Comparison of ENCODE assay signal across 18 cellular contexts in genomic region chr18:79169958-79170555, GRCh38.
DNase-seq lines count a peak whose midpoint lies in the region; ATAC-seq and TF ChIP-seq lines count a peak whose summit lies in the region.
"Had no signal": no experiment of that assay in that cellular context is flagged by ENCODE, and none has a peak within 500 bp of the region (broad histone marks: within the 10 kb centered on the region; RNA-seq: fewer than 3 reads in every experiment).

No MANE protein-coding gene starts in this region.

- H3K9me3 ChIP-seq in AG04450 (ENCODE audit: control insufficient read depth, insufficient read depth, low read length) (no peaks in the 10 kb centered on the region; the same call in 1 of the 2 replicates), PC-9 (ENCODE audit: insufficient read depth, low read depth) (no peaks in the 10 kb centered on the region)
- H3K9me3 ChIP-seq: HAP-1 had no signal

- CTCF ChIA-PET in AG04450 (lab: Charles Lee) (no interaction called here), WTC11 (lab: Charles Lee) (no interaction called here), PC-9 (lab: Charles Lee) (no interaction called here)
- CTCF ChIA-PET in activated naive CD4-positive, alpha-beta T cell treated with anti-CD3 and anti-CD28 coated beads, Interleukin-2, amount 10 ng/mL, durations not matched to agents 7 days and 5 days (lab: Charles Lee), result no interaction called here

- H3K4me3 Mint-ChIP-seq in WTC11, result no peak overlapping the region
- no peak overlapping the region for H3K4me3 Mint-ChIP-seq in activated naive CD4-positive, alpha-beta T cell treated with anti-CD3 and anti-CD28 coated beads, Interleukin-2, amount 10 ng/mL, durations not matched to agents 7 days and 5 days
- H3K4me3 Mint-ChIP-seq: dendritic cell treated with granulocyte-macrophage colony-stimulating factor and Interleukin-4, amounts not matched to agents 40 ng/mL and 50 ng/mL, for 4 days had no signal

- intact Hi-C loops in PC-9 (cut with micrococcal nuclease; ENCODE audit: unreplicated experiment), result no loop called here

- peaks cover 7% of the 10 kb centered on the region for H3K4me1 Mint-ChIP-seq in WTC11
- no peaks in the 10 kb centered on the region for H3K4me1 Mint-ChIP-seq in activated naive CD4-positive, alpha-beta T cell treated with anti-CD3 and anti-CD28 coated beads, Interleukin-2, amount 10 ng/mL, durations not matched to agents 7 days and 5 days

- no peaks in the 10 kb centered on the region for H3K9me2 ChIP-seq in PC-9 (ENCODE audit: insufficient read depth)

- H3K27me3 Mint-ChIP-seq in WTC11 (ENCODE audit: low read depth), result no peaks in the 10 kb centered on the region
- H3K27me3 Mint-ChIP-seq in activated naive CD4-positive, alpha-beta T cell treated with anti-CD3 and anti-CD28 coated beads, Interleukin-2, amount 10 ng/mL, durations not matched to agents 7 days and 5 days, result no peaks in the 10 kb centered on the region
- H3K27me3 Mint-ChIP-seq: dendritic cell treated with granulocyte-macrophage colony-stimulating factor and Interleukin-4, amounts not matched to agents 40 ng/mL and 50 ng/mL, for 4 days had no signal

- no peaks in the 10 kb centered on the region; the same call in 1 of the 2 replicates for H3K9me3 Mint-ChIP-seq in WTC11
- H3K9me3 Mint-ChIP-seq in activated naive CD4-positive, alpha-beta T cell treated with anti-CD3 and anti-CD28 coated beads, Interleukin-2, amount 10 ng/mL, durations not matched to agents 7 days and 5 days, result no peaks in the 10 kb centered on the region
- H3K9me3 Mint-ChIP-seq: dendritic cell treated with granulocyte-macrophage colony-stimulating factor and Interleukin-4, amounts not matched to agents 40 ng/mL and 50 ng/mL, for 4 days had no signal

- H4K20me1 ChIP-seq in PC-9 (ENCODE audit: insufficient read depth), result no peaks in the 10 kb centered on the region
- H4K20me1 ChIP-seq: BLaER1 had no signal

- no peaks in the 10 kb centered on the region for H3F3A ChIP-seq in PC-9 (ENCODE audit: insufficient read depth, low read depth)

- no peaks in the 10 kb centered on the region for H3K36me3 ChIP-seq in PC-9 (ENCODE audit: low read depth)

- BruUV-seq in PC-9 (replicated peaks; lab: Mats Ljungman, UMichigan), result no TSS peak

- H3K4me2 ChIP-seq in PC-9, result no peak overlapping the region
- H3K4me2 ChIP-seq: BLaER1 had no signal

- H2AFZ ChIP-seq in PC-9, result no peak overlapping the region

- H3K27ac Mint-ChIP-seq in WTC11, result peak overlapping the region; percentile 6; the same call in 1 of the 2 replicates
- no peak overlapping the region for H3K27ac Mint-ChIP-seq in activated naive CD4-positive, alpha-beta T cell treated with anti-CD3 and anti-CD28 coated beads, Interleukin-2, amount 10 ng/mL, durations not matched to agents 7 days and 5 days
- H3K27ac Mint-ChIP-seq: dendritic cell treated with granulocyte-macrophage colony-stimulating factor and Interleukin-4, amounts not matched to agents 40 ng/mL and 50 ng/mL, for 4 days had no signal

- ATAC-seq in WTC11 (peak; percentile 56), GM18505 (IDR thresholded peaks at IDR 0.05; ENCODE audit: unreplicated experiment) (no peak)
- ATAC-seq: stimulated activated naive CD8-positive, alpha-beta T cell treated with anti-CD3 and anti-CD28 coated beads, Interleukin-15, Interleukin-2, amounts not matched to agents 100 U/mL and 50 U/mL, for 24 hours had no signal

- H3K27me3 ChIP-seq in AG04450 (ENCODE audit: control insufficient read depth, insufficient read depth, low read length) (no peaks in the 10 kb centered on the region), HL-60 (ENCODE audit: insufficient read depth, poor library complexity, severe bottlenecking) (no peaks in the 10 kb centered on the region), PC-9 (ENCODE audit: insufficient read depth, low read depth) (no peaks in the 10 kb centered on the region)
- H3K27me3 ChIP-seq: BLaER1 had no signal

- H3K27ac ChIP-seq in AG04450 (ENCODE audit: low read depth, low read length) (peak overlapping the region; percentile 21), HL-60 (replicated peaks) (peak overlapping the region; percentile 46), PC-9 (no peak overlapping the region)
- H3K27ac ChIP-seq: BLaER1 had no signal

- no peaks in the 10 kb centered on the region for H3K4me1 ChIP-seq in PC-9 (replicated peaks; ENCODE audit: insufficient read depth)
- H3K4me1 ChIP-seq: BLaER1, HAP-1 had no signal

- POLR2A ChIA-PET in AG04450 (lab: Yijun Ruan, JAX) (no interaction called here), WTC11 (lab: Charles Lee) (no interaction called here), PC-9 (lab: Charles Lee; ENCODE audit: unreplicated experiment) (no interaction called here)

- H3K79me2 ChIP-seq in PC-9 (ENCODE audit: low read depth), result no peaks in the 10 kb centered on the region

- H3K4me3 ChIP-seq in AG04450 (ENCODE audit: low read depth, low read length) (no peak overlapping the region), HL-60 (replicated peaks; ENCODE audit: insufficient read depth, low read length) (no peak overlapping the region), PC-9 (no peak overlapping the region)
- H3K4me3 ChIP-seq: BLaER1, HAP-1, lung had no signal

- DNase-seq in AG04450 (ENCODE audit: low read depth, low spot score), result no peak
- DNase-seq in HL-60 (ENCODE audit: low read depth in 1 of 2, low spot score in 1 of 2), result peak; percentile 33 to 67
- no peak for DNase-seq in WTC11 (ENCODE audit: low spot score)
- peak; percentile 22 for DNase-seq in kidney glomerular epithelial cell (lab: John Stamatoyannopoulos, UW)
- DNase-seq in PC-9, result no peak
- no peak for DNase-seq in activated gamma-delta T cell treated with Interleukin-2 at 50 U/mL for 16 hours
- no peak for DNase-seq in activated naive CD4-positive, alpha-beta T cell treated with anti-CD3 and anti-CD28 coated beads, Interleukin-2, amount 10 ng/mL, durations not matched to agents 7 days and 5 days
- DNase-seq: NCI-H1436; NK-92 treated with Interleukin-12 subunit alpha and Interleukin-12 subunit beta, amount 100 ng/mL, for 24 hours; occipital lobe; stimulated activated CD4-positive, alpha-beta T cell treated with anti-CD3 and anti-CD28 coated beads, Interleukin-4, amount 100 ng/mL, for 1 hour; stimulated activated naive CD8-positive, alpha-beta T cell treated with anti-CD3 and anti-CD28 coated beads, Interleukin-15, Interleukin-2, amounts not matched to agents 100 U/mL and 50 U/mL, for 24 hours; T1000 had no signal

- TF ChIP-seq CTCF in AG04450 (IDR thresholded peaks at IDR 0.05; ENCODE audit: low read depth, low read length), result no peak
- no peak for TF ChIP-seq CTCF in HL-60 (IDR thresholded peaks at IDR 0.05; ENCODE audit: insufficient read depth, low read length)
- TF ChIP-seq CTCF in WTC11 (IDR thresholded peaks at IDR 0.05), result no peak
- TF ChIP-seq CTCF in PC-9 (conservative IDR thresholded peaks at IDR 0.05), result no peak

- no peak for TF ChIP-seq POLR2A in GM18505 (IDR thresholded peaks at IDR 0.05; ENCODE audit: borderline replicate concordance, extremely low read depth, insufficient read depth, insufficient read length)

- H3K36me3 Mint-ChIP-seq in WTC11, result peaks cover 32% of the 10 kb centered on the region
- peaks cover 5% of the 10 kb centered on the region for H3K36me3 Mint-ChIP-seq in activated naive CD4-positive, alpha-beta T cell treated with anti-CD3 and anti-CD28 coated beads, Interleukin-2, amount 10 ng/mL, durations not matched to agents 7 days and 5 days

TF ChIP-seq in WTC11, 78 proteins besides CTCF, POLR2A, EP300 and RAD21 (continues in another document):
- no peak for TF ChIP-seq ESRRA (CRISPR knock-in tag; IDR thresholded peaks at IDR 0.05; ENCODE audit: borderline replicate concordance)
- no peak for TF ChIP-seq GTF2I (CRISPR knock-in tag; conservative IDR thresholded peaks at IDR 0.05)
- TF ChIP-seq E2F5 (CRISPR knock-in tag; IDR thresholded peaks at IDR 0.05), result no peak
- TF ChIP-seq SMAD4 (CRISPR knock-in tag; IDR thresholded peaks at IDR 0.05), result no peak
- TF ChIP-seq ZNF416 (CRISPR knock-in tag; IDR thresholded peaks at IDR 0.05), result no peak
- TF ChIP-seq ZNF396 (CRISPR knock-in tag; IDR thresholded peaks at IDR 0.05; ENCODE audit: borderline replicate concordance), result no peak
- no peak for TF ChIP-seq USF2 (CRISPR knock-in tag; IDR thresholded peaks at IDR 0.05)
- no peak for TF ChIP-seq ZBTB21 (CRISPR knock-in tag; IDR thresholded peaks at IDR 0.05; ENCODE audit: borderline replicate concordance)
- TF ChIP-seq OVOL2 (CRISPR knock-in tag; IDR thresholded peaks at IDR 0.05; ENCODE audit: borderline replicate concordance), result no peak
- TF ChIP-seq ZNF671 (CRISPR knock-in tag; IDR thresholded peaks at IDR 0.05), result no peak
- TF ChIP-seq ATF1 (CRISPR knock-in tag; IDR thresholded peaks at IDR 0.05), result no peak
- TF ChIP-seq ZNF232 (CRISPR knock-in tag; IDR thresholded peaks at IDR 0.05), result no peak
- no peak for TF ChIP-seq MLX (CRISPR knock-in tag; IDR thresholded peaks at IDR 0.05)
- no peak for TF ChIP-seq FOXP1 (CRISPR knock-in tag; IDR thresholded peaks at IDR 0.05; ENCODE audit: borderline replicate concordance)

Comparison
In these comparisons a context has a peak if more than half of its experiments do, and no peak if none do; other contexts are left out.
1. DNase-seq: peak in HL-60 (2 of 2) and kidney glomerular epithelial cell (single experiment); none in AG04450 (single experiment), WTC11 (single experiment), PC-9 (0 of 2), activated gamma-delta T cell treated with Interleukin-2 at 50 U/mL for 16 hours (single experiment) and activated naive CD4-positive, alpha-beta T cell treated with anti-CD3 and anti-CD28 coated beads, Interleukin-2, amount 10 ng/mL, durations not matched to agents 7 days and 5 days (single experiment).